8 cellular contexts compared by ENCODE assay signal in the genomic region with DNA sequence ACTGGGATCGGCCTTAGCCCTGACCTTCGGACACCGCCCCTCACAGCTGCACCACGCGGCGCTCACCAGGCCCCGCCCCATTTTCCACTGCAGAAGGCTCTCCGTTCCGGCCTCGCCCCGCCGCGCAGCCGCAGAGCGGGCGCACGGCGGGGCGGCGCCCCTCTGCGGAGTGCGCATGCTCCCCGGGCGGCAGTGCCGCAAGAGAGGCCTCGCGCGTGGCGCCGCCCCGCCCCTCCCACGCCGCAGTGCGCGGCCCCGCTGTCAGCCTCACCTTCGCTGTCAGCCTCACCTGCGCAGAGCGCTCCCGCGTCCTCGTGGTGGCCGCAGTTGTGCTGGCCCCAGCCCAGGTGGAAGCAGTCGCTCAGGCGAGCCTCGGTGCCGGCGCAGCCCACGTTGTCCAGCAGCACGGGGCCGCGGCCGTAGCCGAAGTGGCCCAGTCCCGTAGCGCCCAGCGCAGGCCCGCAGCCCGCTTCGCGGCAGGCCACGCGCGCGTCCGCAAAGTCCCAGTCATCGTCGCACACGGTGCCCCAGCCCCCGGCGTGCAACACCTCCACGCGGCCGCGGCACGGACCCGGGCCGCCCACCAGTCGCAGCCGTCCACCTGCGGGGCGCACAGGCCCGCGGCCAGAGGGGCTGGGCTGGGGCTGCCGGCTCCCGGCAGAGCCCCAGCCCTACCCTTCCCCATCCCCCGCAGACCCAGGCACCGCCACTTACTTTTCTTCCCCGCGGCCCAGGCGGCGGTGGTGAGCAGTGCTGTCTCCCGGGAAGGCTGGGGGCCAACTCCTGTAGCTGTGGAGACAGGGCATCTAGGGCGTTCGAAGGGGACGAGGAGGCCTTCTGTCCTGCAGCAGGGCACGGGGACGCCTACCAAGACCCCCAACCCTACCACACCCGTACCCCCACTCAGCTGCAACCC. TPM values are rescaled to one million over a fixed set of nuclear protein-coding genes. Genes with fewer than 3 reads are reported as not detected.
DNase-seq lines count a peak whose midpoint lies in the region; ATAC-seq and TF ChIP-seq lines count a peak whose summit lies in the region.

No MANE protein-coding gene starts in this region.

- H3K4me3 ChIP-seq in ectodermal cell (ENCODE audit: insufficient read depth, low read depth, low read length), result peak overlapping the region; percentile 75

- ATAC-seq in CD4-positive, alpha-beta T cell (ENCODE audit: poor library complexity), result peak; percentile 81
- ATAC-seq in GM19397 (IDR thresholded peaks at IDR 0.05; ENCODE audit: unreplicated experiment), result peak; percentile 79
- peak; percentile 87 for ATAC-seq in HG03558 (IDR thresholded peaks at IDR 0.05; ENCODE audit: extremely low read depth, unreplicated experiment)

- no peaks in the 10 kb centered on the region for H3K36me3 ChIP-seq in ectodermal cell (ENCODE audit: control insufficient read depth, insufficient read depth, low read length)

- intact Hi-C loops in CD4-positive, alpha-beta T cell (cut with DNase I, micrococcal nuclease), result loop anchor here (5.0 to 10.0 kb wide), 4 partner anchors 36 to 1141 kb away; a partner anchor contains a TSS

- peak overlapping the region; percentile 46 for H3K27ac ChIP-seq in CD4-positive, alpha-beta T cell (ENCODE audit: low read depth, low read length)
- no peak overlapping the region for H3K27ac ChIP-seq in ectodermal cell (ENCODE audit: insufficient read depth, low read depth, low read length, poor library complexity, severe bottlenecking)

- no peaks in the 10 kb centered on the region for H3K27me3 ChIP-seq in CD4-positive, alpha-beta T cell (ENCODE audit: control insufficient read depth, insufficient read depth, low read length)
- no peaks in the 10 kb centered on the region for H3K27me3 ChIP-seq in ectodermal cell (ENCODE audit: control insufficient read depth, insufficient read depth, low read length, poor library complexity, severe bottlenecking)

- no peak for TF ChIP-seq CTCF in CD4-positive, alpha-beta T cell (IDR thresholded peaks at IDR 0.05)

- peak overlapping the region; percentile 88 for H3K4me3 Mint-ChIP-seq in CD4-positive, alpha-beta T cell
- peak overlapping the region; percentile 81 for H3K4me3 Mint-ChIP-seq in activated CD4-positive, alpha-beta memory T cell treated with anti-CD3 and anti-CD28 coated beads, Interleukin-2, amount 10 ng/mL, durations not matched to agents 7 days and 5 days

- H3K4me1 ChIP-seq in ectodermal cell (ENCODE audit: control insufficient read depth, insufficient read depth, low read length), result peaks cover 24% of the 10 kb centered on the region

- no peaks in the 10 kb centered on the region for H3K36me3 Mint-ChIP-seq in CD4-positive, alpha-beta T cell (ENCODE audit: low read depth)
- no peaks in the 10 kb centered on the region for H3K36me3 Mint-ChIP-seq in activated CD4-positive, alpha-beta memory T cell treated with anti-CD3 and anti-CD28 coated beads, Interleukin-2, amount 10 ng/mL, durations not matched to agents 7 days and 5 days (ENCODE audit: low read depth)

- POLR2A ChIA-PET in CD4-positive, alpha-beta T cell (lab: Charles Lee), result interaction anchor here (0.6 to 3.6 kb wide), 5 partner anchors 34 to 227 kb away, joined by 3 to 27 read pairs (median 4); a partner anchor contains a TSS
- POLR2A ChIA-PET in activated CD4-positive, alpha-beta memory T cell treated with anti-CD3 and anti-CD28 coated beads, Interleukin-2, amount 10 ng/mL, durations not matched to agents 7 days and 5 days (lab: Charles Lee), result interaction anchor here (0.8 to 2.5 kb wide), 8 partner anchors 25 to 75 kb away, joined by 3 to 13 read pairs (median 4); a partner anchor contains a TSS

- peak overlapping the region; percentile 88 for H3K27ac Mint-ChIP-seq in CD4-positive, alpha-beta T cell
- peak overlapping the region; percentile 88 for H3K27ac Mint-ChIP-seq in activated CD4-positive, alpha-beta memory T cell treated with anti-CD3 and anti-CD28 coated beads, Interleukin-2, amount 10 ng/mL, durations not matched to agents 7 days and 5 days

- peak; percentile 81 to 94 (median 88) for DNase-seq in CD4-positive, alpha-beta T cell
- DNase-seq in NCI-H774 (lab: John Stamatoyannopoulos, UW) (peak; percentile 91), medulla oblongata (ENCODE audit: extremely low spot score) (peak; percentile 94)
- DNase-seq in activated CD4-positive, alpha-beta memory T cell treated with anti-CD3 and anti-CD28 coated beads, Interleukin-2, amount 10 ng/mL, durations not matched to agents 7 days and 5 days, result peak; percentile 91
- DNase-seq in stimulated activated CD4-positive, alpha-beta T cell treated with anti-CD3 and anti-CD28 coated beads, TNF-alpha, amount 100 ng/mL, for 48 hours (ENCODE audit: low read depth in 3 of 3), result peak; percentile 79 to 95 (median 79)

- WGBS in ectodermal cell, 2 experiments, result 4% methylated on average over 99 of the region's 99 CpGs

- H3K27me3 Mint-ChIP-seq in CD4-positive, alpha-beta T cell, result no peaks in the 10 kb centered on the region
- H3K27me3 Mint-ChIP-seq in activated CD4-positive, alpha-beta memory T cell treated with anti-CD3 and anti-CD28 coated beads, Interleukin-2, amount 10 ng/mL, durations not matched to agents 7 days and 5 days, result no peaks in the 10 kb centered on the region

- no peaks in the 10 kb centered on the region for H3K9me3 Mint-ChIP-seq in CD4-positive, alpha-beta T cell
- no peaks in the 10 kb centered on the region for H3K9me3 Mint-ChIP-seq in activated CD4-positive, alpha-beta memory T cell treated with anti-CD3 and anti-CD28 coated beads, Interleukin-2, amount 10 ng/mL, durations not matched to agents 7 days and 5 days

- no peaks in the 10 kb centered on the region for H3K9me3 ChIP-seq in CD4-positive, alpha-beta T cell (ENCODE audit: control insufficient read depth, low read length)
- no peaks in the 10 kb centered on the region for H3K9me3 ChIP-seq in ectodermal cell (ENCODE audit: control insufficient read depth, low read length)

- peaks cover 22% of the 10 kb centered on the region for H3K4me1 Mint-ChIP-seq in CD4-positive, alpha-beta T cell (ENCODE audit: low read depth)
- H3K4me1 Mint-ChIP-seq in activated CD4-positive, alpha-beta memory T cell treated with anti-CD3 and anti-CD28 coated beads, Interleukin-2, amount 10 ng/mL, durations not matched to agents 7 days and 5 days, result peaks cover 37% of the 10 kb centered on the region

- CTCF ChIA-PET in CD4-positive, alpha-beta T cell (lab: Charles Lee), result interaction anchor here (1.1 kb wide), 1 partner anchor 79 kb away, joined by 3 read pairs; no protein-coding TSS in a partner anchor
- CTCF ChIA-PET in activated CD4-positive, alpha-beta memory T cell treated with anti-CD3 and anti-CD28 coated beads, Interleukin-2, amount 10 ng/mL, durations not matched to agents 7 days and 5 days (lab: Charles Lee), result interaction anchor here (0.6 to 2.0 kb wide), 2 partner anchors 33 to 79 kb away, joined by 3 to 5 read pairs; no protein-coding TSS in a partner anchor

RNA-seq across cellular contexts. Expression of a gene that starts 16.1 kb away (rescaled TPM):
- not detected for total RNA-seq in CD4-positive, alpha-beta T cell
- under 1 TPM in 1 of 2 experiments, not detected in 1; 0.30 TPM for total RNA-seq in activated CD4-positive, alpha-beta memory T cell treated with anti-CD3 and anti-CD28 coated beads, Interleukin-2, amount 10 ng/mL, durations not matched to agents 7 days and 5 days
- 5.2 TPM for polyA plus RNA-seq in ectodermal cell (2013, experiment 1 of 4)
- polyA plus RNA-seq in ectodermal cell (2013, experiment 2 of 4), result 4.5 TPM
- 5.4 TPM for polyA plus RNA-seq in ectodermal cell (2013, experiment 3 of 4)
- polyA plus RNA-seq in ectodermal cell (2013, experiment 4 of 4), result 4.8 TPM

RNA-seq across cellular contexts. Expression of a gene that starts 31.4 kb away (rescaled TPM):
- total RNA-seq in CD4-positive, alpha-beta T cell, result 1 to 10 TPM; 3.2 to 7.0 TPM
- 1 to 10 TPM; 6.7 to 9.3 TPM for total RNA-seq in activated CD4-positive, alpha-beta memory T cell treated with anti-CD3 and anti-CD28 coated beads, Interleukin-2, amount 10 ng/mL, durations not matched to agents 7 days and 5 days
- 1.8 TPM for polyA plus RNA-seq in ectodermal cell (2013, experiment 1 of 4)
- polyA plus RNA-seq in ectodermal cell (2013, experiment 2 of 4), result 0.68 TPM
- 0.91 TPM for polyA plus RNA-seq in ectodermal cell (2013, experiment 3 of 4)
- 0.49 TPM for polyA plus RNA-seq in ectodermal cell (2013, experiment 4 of 4)

RNA-seq across cellular contexts. Expression of a gene that starts 34.6 kb away (rescaled TPM):
- total RNA-seq in CD4-positive, alpha-beta T cell, result 10 to 100 TPM; 23.4 to 24.3 TPM
- total RNA-seq in activated CD4-positive, alpha-beta memory T cell treated with anti-CD3 and anti-CD28 coated beads, Interleukin-2, amount 10 ng/mL, durations not matched to agents 7 days and 5 days, result 10 to 100 TPM; 83.1 to 84.8 TPM
- 221 TPM for polyA plus RNA-seq in ectodermal cell (2013, experiment 1 of 4)
- 220 TPM for polyA plus RNA-seq in ectodermal cell (2013, experiment 2 of 4)
- 138 TPM for polyA plus RNA-seq in ectodermal cell (2013, experiment 3 of 4)
- polyA plus RNA-seq in ectodermal cell (2013, experiment 4 of 4), result 145 TPM
